ENCODE assay signal across 28 cellular contexts in genomic region chr7:134081695-134082094, GRCh38. TPM values are rescaled to one million over a fixed set of nuclear protein-coding genes. Genes with fewer than 3 reads are reported as not detected.
"Had no signal": no experiment of that assay in that cellular context is flagged by ENCODE, and none has a peak within 500 bp of the region (broad histone marks: within the 10 kb centered on the region; RNA-seq: fewer than 3 reads in every experiment).

No MANE protein-coding gene starts in this region.

- H2AFZ ChIP-seq: hepatocyte had no signal

- H3K36me3 ChIP-seq: colonic mucosa, esophagus muscularis mucosa, esophagus squamous epithelium, gastroesophageal sphincter, heart left ventricle, heart right ventricle had no signal

- H3K27me3 ChIP-seq: colonic mucosa, dorsolateral prefrontal cortex, esophagus muscularis mucosa, esophagus squamous epithelium, foreskin keratinocyte, gastroesophageal sphincter, heart left ventricle, heart right ventricle, hepatocyte had no signal

- H3K4me2 ChIP-seq: hepatocyte had no signal

- FAIRE-seq: colon, endometrium, endothelial cell of umbilical vein, frontal cortex had no signal

- H3K27me3 Mint-ChIP-seq: effector memory CD8-positive, alpha-beta T cell had no signal

- H3K4me1 ChIP-seq: colonic mucosa, esophagus muscularis mucosa, esophagus squamous epithelium, foreskin keratinocyte, gastroesophageal sphincter had no signal

- H3K4me3 ChIP-seq: colonic mucosa, coronary artery, dorsolateral prefrontal cortex, esophagus muscularis mucosa, esophagus squamous epithelium, gastroesophageal sphincter, heart left ventricle, heart right ventricle, hepatocyte had no signal

- H3K27ac Mint-ChIP-seq: dendritic cell treated with granulocyte-macrophage colony-stimulating factor and Interleukin-4, amounts not matched to agents 40 ng/mL and 50 ng/mL, for 4 days; effector memory CD8-positive, alpha-beta T cell; endodermal cell had no signal

- ATAC-seq: effector memory CD8-positive, alpha-beta T cell; esophagus mucosa; foreskin keratinocyte; gastroesophageal sphincter; heart left ventricle; heart right ventricle had no signal

- H3K79me2 ChIP-seq: hepatocyte had no signal

- H3K9me3 ChIP-seq: colonic mucosa, esophagus muscularis mucosa, esophagus squamous epithelium, gastroesophageal sphincter had no signal

- H3K4me3 Mint-ChIP-seq: dendritic cell treated with granulocyte-macrophage colony-stimulating factor and Interleukin-4, amounts not matched to agents 40 ng/mL and 50 ng/mL, for 4 days; effector memory CD8-positive, alpha-beta T cell; endodermal cell had no signal

- DNase-seq: colonic mucosa; cortex of kidney; dermis blood vessel endothelial cell; dorsolateral prefrontal cortex; effector CD4-positive, alpha-beta T cell; effector CD8-positive, alpha-beta T cell; effector memory CD4-positive, alpha-beta T cell; effector memory CD8-positive, alpha-beta T cell; endodermal cell; esophagus squamous epithelium; foreskin fibroblast; foreskin keratinocyte; foreskin melanocyte; glutamatergic neuron; head of caudate nucleus; heart left ventricle; heart right ventricle had no signal

- H3K27ac ChIP-seq: colonic mucosa, coronary artery, dorsolateral prefrontal cortex, epithelial cell of prostate, esophagus muscularis mucosa, esophagus squamous epithelium, foreskin keratinocyte, gastroesophageal sphincter, heart left ventricle, heart right ventricle, hepatocyte had no signal

- H3K9me3 Mint-ChIP-seq: effector memory CD8-positive, alpha-beta T cell had no signal

RNA-seq across cellular contexts. Expression of gene LRGUK, which starts 45.4 kb away (rescaled TPM):
- polyA plus RNA-seq: hepatocyte had no signal
